Comparison of ENCODE assay signal across 24 cellular contexts in the genomic region with DNA sequence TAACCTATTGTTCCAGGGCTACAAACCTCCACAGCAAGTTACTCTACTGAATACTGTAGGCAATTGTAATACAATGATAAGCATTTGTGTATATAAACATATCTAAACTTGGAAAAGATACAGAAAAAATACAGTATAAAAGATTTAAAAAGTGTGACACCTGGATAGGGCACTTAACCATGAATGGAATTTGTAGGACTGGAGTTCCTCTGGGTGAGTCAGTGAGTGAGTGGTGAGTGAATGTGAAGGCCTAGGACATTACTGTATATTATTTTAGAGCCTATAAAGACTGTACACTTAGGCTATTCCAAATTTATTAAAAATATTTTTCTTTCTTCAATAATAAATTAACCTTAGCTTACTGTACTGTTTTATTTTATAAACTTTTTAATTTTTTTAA. TPM values are rescaled to one million over a fixed set of nuclear protein-coding genes. Genes with fewer than 3 reads are reported as not detected.
DNase-seq lines count a peak whose midpoint lies in the region; ATAC-seq and TF ChIP-seq lines count a peak whose summit lies in the region.
"Had no signal": no experiment of that assay in that cellular context is flagged by ENCODE, and none has a peak within 500 bp of the region (broad histone marks: within the 10 kb centered on the region; RNA-seq: fewer than 3 reads in every experiment).

No MANE protein-coding gene starts in this region.

- no peak overlapping the region for H2BK5ac ChIP-seq in IMR-90 (ENCODE audit: low read depth, low read length, poor library complexity, severe bottlenecking)

- H2BK120ac ChIP-seq in IMR-90 (ENCODE audit: low read depth, low read length): no peak overlapping the region

- POLR2A ChIA-PET in IMR-90 (lab: Charles Lee; ENCODE audit: unreplicated experiment): no interaction called here

- no peak for TF ChIP-seq POLR2A in IMR-90 (IDR thresholded peaks at IDR 0.05; ENCODE audit: low read depth, low read length)

- no TSS peak for BruUV-seq in IMR-90 (replicated peaks; lab: Mats Ljungman, UMichigan)

- intact Hi-C loops in IMR-90 (cut with micrococcal nuclease): no loop called here

- H3K4ac ChIP-seq in IMR-90 (ENCODE audit: low read depth, low read length): no peak overlapping the region

- dilution Hi-C loops in IMR-90 (cut with HindIII; ENCODE audit: low sequenced_read_pairs, unreplicated experiment): no loop called here

- TF ChIP-seq RAD21 in IMR-90 (IDR thresholded peaks at IDR 0.05; ENCODE audit: low read length): no peak

- no peak; the same call in 1 of the 2 replicates for ATAC-seq in IMR-90 (ENCODE audit: low read depth)
- ATAC-seq in left lobe of liver: no peak
- ATAC-seq: CD8-positive, alpha-beta T cell; Panc1 had no signal

- no peak overlapping the region for H2AFZ ChIP-seq in IMR-90 (replicated peaks; ENCODE audit: low read length, poor library complexity)

- no peak overlapping the region for H4K8ac ChIP-seq in IMR-90 (ENCODE audit: low read depth in 2 of 2, low read length in 2 of 2)

- H3K14ac ChIP-seq in IMR-90 (replicated peaks; ENCODE audit: low read depth, low read length): no peak overlapping the region

- no peak overlapping the region for H3K4me2 ChIP-seq in IMR-90 (ENCODE audit: low read depth, low read length)

- in situ Hi-C loops in IMR-90 (cut with MboI; ENCODE audit: low sequenced_read_pairs): no loop called here

- no peak overlapping the region for H4K91ac ChIP-seq in IMR-90 (ENCODE audit: insufficient read depth, low read depth, low read length)

- H3K36me3 ChIP-seq in IMR-90 (ENCODE audit: control insufficient read depth, insufficient read depth, low read length) (no peaks in the 10 kb centered on the region), SJCRH30 (no peaks in the 10 kb centered on the region)

- H3K18ac ChIP-seq in IMR-90 (ENCODE audit: low read depth, low read length): no peak overlapping the region

- no peak overlapping the region for H2BK20ac ChIP-seq in IMR-90 (ENCODE audit: low read depth, low read length)

- no peaks in the 10 kb centered on the region for H3K9me1 ChIP-seq in IMR-90 (ENCODE audit: insufficient read depth, low read length)

- H3K79me1 ChIP-seq in IMR-90 (ENCODE audit: low read depth in 1 of 2, low read length in 2 of 2): no peaks in the 10 kb centered on the region

- H2BK15ac ChIP-seq in IMR-90 (ENCODE audit: low read depth, low read length): no peak overlapping the region

- H3K4me1 ChIP-seq in IMR-90 (ENCODE audit: control insufficient read depth, insufficient read depth, low read length): peaks cover 3% of the 10 kb centered on the region; the same call in 1 of the 2 replicates
- 0 out of 2 replicates have a peak, but pooled peaks cover 2% of the 10 kb centered on the region for H3K4me1 ChIP-seq in SJCRH30
- H3K4me1 ChIP-seq: Caco-2 had no signal

- no peak overlapping the region for H3K4me3 ChIP-seq in IMR-90 (ENCODE audit: insufficient read depth, low read depth, low read length)
- no peak overlapping the region for H3K4me3 ChIP-seq in SJCRH30
- H3K4me3 ChIP-seq: SK-N-MC had no signal

- H3K27me3 ChIP-seq in IMR-90 (ENCODE audit: control insufficient read depth, insufficient read depth, low read length) (peaks cover 3% of the 10 kb centered on the region), SJCRH30 (peaks cover 4% of the 10 kb centered on the region; the same call in 1 of the 2 replicates)

- no peak overlapping the region for H4K5ac ChIP-seq in IMR-90 (ENCODE audit: low read depth, low read length)

- no peak overlapping the region for H3K56ac ChIP-seq in IMR-90 (ENCODE audit: extremely low read depth, insufficient read depth, low read length)

- H3K9me3 ChIP-seq in IMR-90 (ENCODE audit: control insufficient read depth, insufficient read depth, low read length): no peaks in the 10 kb centered on the region
- no peaks in the 10 kb centered on the region for H3K9me3 ChIP-seq in SJCRH30 (replicated peaks)
- H3K9me3 ChIP-seq: Caco-2 had no signal

- no peak overlapping the region for H3K27ac ChIP-seq in IMR-90 (ENCODE audit: insufficient read depth, low read length)
- peak overlapping the region; percentile 22; the same call in 1 of the 2 replicates for H3K27ac ChIP-seq in VCaP
- no peak overlapping the region for H3K27ac ChIP-seq in SJCRH30
- H3K27ac ChIP-seq: C4-2B, HL-60, RWPE1, SK-N-MC had no signal

- H2AK5ac ChIP-seq in IMR-90 (ENCODE audit: low read depth, low read length): no peak overlapping the region

- H4K20me1 ChIP-seq in IMR-90 (ENCODE audit: insufficient read depth, low read length): no peaks in the 10 kb centered on the region

- H3K9ac ChIP-seq in IMR-90 (ENCODE audit: low read depth, low read length): no peak overlapping the region

- peak; percentile 24 for DNase-seq in IMR-90
- peak; percentile 55 for DNase-seq in kidney glomerular epithelial cell (lab: John Stamatoyannopoulos, UW)
- no peak for DNase-seq in SJCRH30
- DNase-seq in NCI-H1694 treated with DMSO at 0.1 percent for 48 hours (lab: John Stamatoyannopoulos, UW): no peak
- no peak for DNase-seq in stimulated activated CD4-positive, alpha-beta T cell treated with anti-CD3 and anti-CD28 coated beads, Interleukin-1b, Interleukin-23, amount 100 ng/mL, for 48 hours
- no peak for DNase-seq in left lobe of liver (ENCODE audit: low spot score)
- DNase-seq: Caco-2; CD8-positive, alpha-beta T cell; DMS79 treated with DMSO at 0.1 percent for 48 hours; H7; Karpas-422; MV-4-11; NCI-H1105; NCI-H1436 treated with DMSO at 0.1 percent for 48 hours; NCI-H1930; NCI-H446 treated with DMSO at 0.1 percent for 48 hours; NCI-H526 treated with DMSO at 0.1 percent for 48 hours; SHP77 treated with DMSO at 0.1 percent for 48 hours had no signal

- H2AK9ac ChIP-seq in IMR-90 (replicated peaks; ENCODE audit: low read depth, low read length, poor library complexity): no peak overlapping the region

- CTCF ChIA-PET in IMR-90 (lab: Yijun Ruan, JAX): interaction anchor here (1.0 kb wide), 1 partner anchor 108 kb away, joined by 4 read pairs; no protein-coding TSS in a partner anchor

- TF ChIP-seq CTCF in IMR-90 (conservative IDR thresholded peaks at IDR 0.05; ENCODE audit: low read depth, low read length) (no peak), VCaP (conservative IDR thresholded peaks at IDR 0.05) (no peak)

- H3K23ac ChIP-seq in IMR-90 (ENCODE audit: low read depth, low read length): no peak overlapping the region

TF ChIP-seq in IMR-90, 13 proteins besides CTCF, POLR2A, EP300 and RAD21:
- TF ChIP-seq MAFK (IDR thresholded peaks at IDR 0.05; ENCODE audit: low read depth, low read length): no peak
- no peak for TF ChIP-seq BHLHE40 (IDR thresholded peaks at IDR 0.05; ENCODE audit: low read depth, low read length)
- TF ChIP-seq, protein P1, sequence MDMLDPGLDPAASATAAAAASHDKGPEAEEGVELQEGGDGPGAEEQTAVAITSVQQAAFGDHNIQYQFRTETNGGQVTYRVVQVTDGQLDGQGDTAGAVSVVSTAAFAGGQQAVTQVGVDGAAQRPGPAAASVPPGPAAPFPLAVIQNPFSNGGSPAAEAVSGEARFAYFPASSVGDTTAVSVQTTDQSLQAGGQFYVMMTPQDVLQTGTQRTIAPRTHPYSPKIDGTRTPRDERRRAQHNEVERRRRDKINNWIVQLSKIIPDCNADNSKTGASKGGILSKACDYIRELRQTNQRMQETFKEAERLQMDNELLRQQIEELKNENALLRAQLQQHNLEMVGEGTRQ (IDR thresholded peaks at IDR 0.05; ENCODE audit: low read depth, low read length): no peak
- TF ChIP-seq MXI1 (IDR thresholded peaks at IDR 0.05; ENCODE audit: borderline replicate concordance, low read depth, low read length): no peak
- no peak for TF ChIP-seq MAZ (IDR thresholded peaks at IDR 0.05; ENCODE audit: borderline replicate concordance, low read depth, low read length)
- TF ChIP-seq CHD1 (IDR thresholded peaks at IDR 0.05; ENCODE audit: low read depth, low read length): no peak
- no peak for TF ChIP-seq CEBPB (IDR thresholded peaks at IDR 0.05; ENCODE audit: low read depth, low read length)
- no peak for TF ChIP-seq SMC3 (IDR thresholded peaks at IDR 0.05; ENCODE audit: low read depth, low read length)
- TF ChIP-seq NFE2L2 (IDR thresholded peaks at IDR 0.05; ENCODE audit: low read depth, low read length): no peak

RNA-seq across cellular contexts. Expression of a gene that starts 38.4 kb away (rescaled TPM):
- total RNA-seq in IMR-90 (2012; rRNA removed) (70.3 and 76.7 TPM in 2 replicates), left lobe of liver (3.3 TPM)
- polyA plus RNA-seq in IMR-90 (2012; rRNA removed): 25.9 and 31.3 TPM in 2 replicates
- 17.6 and 20.7 TPM in 2 replicates for polyA plus RNA-seq in IMR-90 (2012; cell fraction: cytosol; rRNA removed)
- polyA plus RNA-seq in IMR-90 (2012; cell fraction: nucleus; rRNA removed; ENCODE audit: low replicate concordance): 73.4 and 187 TPM in 2 replicates
- total RNA-seq in SJCRH30 (2014; rRNA removed; shearing (Covaris generic)): 103 and 117 TPM in 2 replicates

Comparison
In these comparisons a context has a peak if more than half of its experiments do, and no peak if none do; other contexts are left out.
1. DNase-seq: peak in IMR-90 (single experiment) and kidney glomerular epithelial cell (single experiment); none in SJCRH30 (0 of 2), NCI-H1694 treated with DMSO at 0.1 percent for 48 hours (single experiment), stimulated activated CD4-positive, alpha-beta T cell treated with anti-CD3 and anti-CD28 coated beads, Interleukin-1b, Interleukin-23, amount 100 ng/mL, for 48 hours (single experiment) and left lobe of liver (single experiment).
2. RNA of a gene that starts 38.4 kb away (total RNA-seq): 103 to 117 TPM in SJCRH30 and 70.3 to 76.7 TPM in IMR-90; 3.3 TPM in left lobe of liver (single experiment); every median in the first group is over 10 times any median in the second.